In the genomic region with DNA sequence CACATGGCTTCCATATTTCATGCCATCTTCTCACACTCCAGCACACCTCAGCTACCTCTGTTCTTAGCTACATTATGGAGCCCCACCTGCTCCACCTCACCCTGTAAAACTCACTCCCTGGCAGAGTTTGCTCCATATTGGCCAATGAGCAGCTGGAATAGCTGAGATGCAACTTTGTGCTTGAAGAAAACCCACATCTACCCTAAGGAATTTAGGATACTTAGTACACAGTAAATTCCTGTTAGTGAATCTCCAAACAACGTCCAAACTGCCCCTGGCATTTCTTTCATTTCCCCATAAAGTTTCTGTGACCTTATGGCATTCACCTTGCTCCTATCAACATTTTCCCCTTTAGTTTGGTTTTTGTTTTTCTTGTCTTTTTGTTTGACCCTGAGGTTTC, we compare ENCODE assay signal across 2 cellular contexts.
TF ChIP-seq lines count a peak whose summit lies in the region.

No MANE protein-coding gene starts in this region.

TF ChIP-seq in GM12891, 5 proteins besides CTCF, POLR2A, EP300 and RAD21:
- TF ChIP-seq POLR2AphosphoS5 (IDR thresholded peaks at IDR 0.05; ENCODE audit: low read depth, low read length) (no peak; the same call in 1 of the 2 replicates), TAF1 (IDR thresholded peaks at IDR 0.05; ENCODE audit: low read depth, low read length) (no peak), SPI1 (IDR thresholded peaks at IDR 0.05; ENCODE audit: low read depth, low read length) (no peak), POU2F2 (IDR thresholded peaks at IDR 0.05; ENCODE audit: low read depth, low read length) (no peak), PAX5 (IDR thresholded peaks at IDR 0.05; ENCODE audit: insufficient read depth, low read length, severe bottlenecking) (no peak)

TF ChIP-seq in endothelial cell of umbilical vein, 7 proteins besides CTCF, POLR2A, EP300 and RAD21:
- TF ChIP-seq EZH2 (IDR thresholded peaks at IDR 0.05; ENCODE audit: borderline replicate concordance, low read depth, low read length, severe bottlenecking), result no peak
- no peak for TF ChIP-seq MAX (IDR thresholded peaks at IDR 0.05; ENCODE audit: insufficient read depth, insufficient read length)
- no peak for TF ChIP-seq POLR2AphosphoS5 (IDR thresholded peaks at IDR 0.05; ENCODE audit: insufficient read depth, low read depth, low read length)
- TF ChIP-seq FOS (IDR thresholded peaks at IDR 0.05; ENCODE audit: borderline replicate concordance, insufficient read depth, low read length), result no peak
- TF ChIP-seq JUN (IDR thresholded peaks at IDR 0.05; ENCODE audit: borderline replicate concordance, insufficient read depth, insufficient read length, low read depth), result no peak
- no peak for TF ChIP-seq MYC (IDR thresholded peaks at IDR 0.05; ENCODE audit: low read depth, low read length)
- no peak for TF ChIP-seq GATA2 (IDR thresholded peaks at IDR 0.05; ENCODE audit: insufficient read depth, insufficient read length, low read depth, low read length)
